In the genomic region with DNA sequence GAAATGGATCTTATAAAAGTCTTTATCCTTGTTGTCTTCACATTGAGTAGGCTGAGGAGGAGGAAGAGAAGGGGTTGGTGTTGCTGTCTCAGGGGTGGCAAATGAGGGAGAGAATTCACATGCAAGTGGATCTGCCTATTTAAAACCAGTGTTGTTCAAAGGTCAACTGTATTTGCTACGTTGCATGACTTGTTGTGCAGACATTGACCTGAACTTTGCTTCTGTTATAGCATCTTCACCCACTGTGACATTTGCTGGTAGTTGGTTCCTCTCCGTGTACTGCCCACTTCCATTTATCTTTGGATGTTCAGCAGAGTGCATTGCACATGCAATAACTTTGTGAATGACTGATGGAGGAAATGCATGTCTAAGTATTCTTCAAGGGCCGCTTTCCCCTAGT, we compare ENCODE assay signal across 9 cellular contexts.
"Had no signal": no experiment of that assay in that cellular context is flagged by ENCODE, and none has a peak within 500 bp of the region (broad histone marks: within the 10 kb centered on the region; RNA-seq: fewer than 3 reads in every experiment).

No MANE protein-coding gene starts in this region.

- DNase-seq: GM23248, GOT3, H7, HFFc6, IMR-90 had no signal

- H3K4me1 ChIP-seq: HAP-1 had no signal

- H3K9me3 Mint-ChIP-seq: HFFc6 had no signal

- H3K9ac ChIP-seq: GM23248 had no signal

- H3K27ac ChIP-seq: GM23248, HL-60 had no signal

- H3K4me3 Mint-ChIP-seq: HFFc6 had no signal

- ATAC-seq: HCT116, K562 had no signal

- H3K36me3 ChIP-seq: HAP-1 had no signal

- H3K9me3 ChIP-seq: HAP-1 had no signal

- H3K27ac Mint-ChIP-seq: HFFc6 had no signal

- FAIRE-seq: K562 had no signal

- H3K4me3 ChIP-seq: GM23248, HAP-1, K562 had no signal
